16 cellular contexts compared by ENCODE assay signal in the genomic region with DNA sequence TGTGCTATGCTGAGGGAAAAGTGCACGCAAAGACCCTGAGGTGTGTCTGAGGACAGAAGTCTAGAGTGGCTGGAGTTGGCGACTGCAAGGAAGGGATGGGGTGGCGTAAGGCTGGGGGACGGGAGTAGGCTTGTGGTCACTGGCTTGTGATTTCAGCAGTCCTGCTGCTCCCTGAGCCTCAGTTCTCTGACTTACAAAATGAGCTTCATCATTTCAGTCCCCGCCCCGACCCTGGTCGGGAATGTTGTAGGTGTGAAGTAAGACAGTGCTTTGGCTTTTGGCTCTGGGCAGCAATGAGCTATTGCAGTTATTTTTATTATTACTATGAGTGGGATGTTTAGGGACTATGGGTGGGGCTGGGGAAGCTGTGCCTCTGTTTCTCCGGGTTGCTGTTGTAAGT. TPM values are rescaled to one million over a fixed set of nuclear protein-coding genes. Genes with fewer than 3 reads are reported as not detected.
A peak's percentile ranks its signal among the peaks of the same experiment; 100 is the strongest.
DNase-seq lines count a peak whose midpoint lies in the region; ATAC-seq and FAIRE-seq lines count a peak whose summit lies in the region.
"Had no signal": no experiment of that assay in that cellular context is flagged by ENCODE, and none has a peak within 500 bp of the region (broad histone marks: within the 10 kb centered on the region; RNA-seq: fewer than 3 reads in every experiment).

No MANE protein-coding gene starts in this region.

- no peak overlapping the region for H3K18ac ChIP-seq in mesenchymal stem cell (ENCODE audit: low read depth in 1 of 2, low read length in 2 of 2)

- no peak overlapping the region for H3K4me3 ChIP-seq in mesenchymal stem cell (ENCODE audit: insufficient read depth in 1 of 2, low read depth in 1 of 2, low read length in 2 of 2)
- no peak overlapping the region for H3K4me3 ChIP-seq in skin epidermis
- H3K4me3 ChIP-seq: coronary artery had no signal

- FAIRE-seq in HTR-8/SVneo (lab: Jason Lieb, UNC) = peak; percentile 51
- FAIRE-seq: GM12892 had no signal

- no peak overlapping the region for H3K23ac ChIP-seq in mesenchymal stem cell (ENCODE audit: low read length in 2 of 2)

- peaks cover 0 to 49% of the 10 kb centered on the region in 2 experiments for H3K36me3 ChIP-seq in mesenchymal stem cell (ENCODE audit: control insufficient read depth in 1 of 2, insufficient read depth in 2 of 2, low read depth in 1 of 2, low read length in 2 of 2)

- H2BK12ac ChIP-seq in mesenchymal stem cell (ENCODE audit: low read length in 2 of 2) = no peak overlapping the region

- peak overlapping the region; percentile 11 for H3K9ac ChIP-seq in mesenchymal stem cell (ENCODE audit: low read length)

- no peak overlapping the region for H2BK5ac ChIP-seq in mesenchymal stem cell (ENCODE audit: low read depth, low read length, poor library complexity, severe bottlenecking)

- peaks cover 23% of the 10 kb centered on the region for H3K79me1 ChIP-seq in mesenchymal stem cell (replicated peaks; ENCODE audit: low read length, poor library complexity, severe bottlenecking)

- no peak for ATAC-seq in GM21723 (IDR thresholded peaks at IDR 0.05; ENCODE audit: unreplicated experiment)

- H3K27me3 ChIP-seq in mesenchymal stem cell (ENCODE audit: control insufficient read depth in 1 of 2, insufficient read depth in 1 of 2, low read length in 2 of 2) = no peaks in the 10 kb centered on the region

- H3K14ac ChIP-seq in mesenchymal stem cell (ENCODE audit: low read length in 2 of 2) = no peak overlapping the region

- H3K4ac ChIP-seq in mesenchymal stem cell (ENCODE audit: low read depth in 1 of 2, low read length in 2 of 2) = no peak overlapping the region

- H4K8ac ChIP-seq in mesenchymal stem cell (ENCODE audit: low read length) = no peak overlapping the region

- no peak overlapping the region for H3K4me2 ChIP-seq in mesenchymal stem cell (ENCODE audit: low read length, poor library complexity, severe bottlenecking)

- peak overlapping the region; percentile 75 for H3K27ac ChIP-seq in cingulate gyrus (ENCODE audit: low read depth, low read length)
- H3K27ac ChIP-seq in mesenchymal stem cell (ENCODE audit: low read length, poor library complexity, severe bottlenecking) = no peak overlapping the region
- peak overlapping the region in 13 of 21 experiments; percentile 3 to 76 (median 30) for H3K27ac ChIP-seq in skin epidermis

- no peak overlapping the region for H2AFZ ChIP-seq in mesenchymal stem cell (ENCODE audit: low read depth, low read length)

- no peak for DNase-seq in HTR-8/SVneo (ENCODE audit: insufficient read length, low spot score)
- DNase-seq in mesenchymal stem cell = no peak
- DNase-seq in dedifferentiated amniotic fluid mesenchymal stem cell (ENCODE audit: extremely low spot score) = no peak
- no peak for DNase-seq in 8988T
- no peak for DNase-seq in retina
- DNase-seq: activated CD8-positive, alpha-beta memory T cell treated with anti-CD3 and anti-CD28 coated beads, Interleukin-2, amount 50 U/mL, for 48 hours; activated naive CD8-positive, alpha-beta T cell treated with anti-CD3 and anti-CD28 coated beads for 36 hours; islet precursor cell; NCI-H2107; NK-92 treated with Interleukin-12 subunit alpha and Interleukin-12 subunit beta, amount 100 ng/mL, for 24 hours; stimulated activated CD8-positive, alpha-beta memory T cell treated with anti-CD3 and anti-CD28 coated beads, Interleukin-4, amount 100 ng/mL, for 48 hours had no signal

- H2BK15ac ChIP-seq in mesenchymal stem cell (ENCODE audit: low read depth, poor library complexity, severe bottlenecking) = no peak overlapping the region

- 82% methylated on average over 7 of the region's 8 CpGs for WGBS in mesenchymal stem cell

- H2AK5ac ChIP-seq in mesenchymal stem cell (ENCODE audit: low read length, severe bottlenecking) = no peak overlapping the region

- H4K91ac ChIP-seq in mesenchymal stem cell (ENCODE audit: low read length) = no peak overlapping the region

- H3K4me1 ChIP-seq in mesenchymal stem cell (ENCODE audit: control insufficient read depth, insufficient read depth, low read depth, low read length) = peaks cover 45% of the 10 kb centered on the region

- H3K9me3 ChIP-seq in mesenchymal stem cell (ENCODE audit: control insufficient read depth, low read length) = no peaks in the 10 kb centered on the region

- no peak overlapping the region for H2BK120ac ChIP-seq in mesenchymal stem cell (ENCODE audit: low read depth, low read length)

RNA-seq across cellular contexts. Expression of gene ADGRG1, which starts 8.6 kb away (rescaled TPM):
- polyA plus RNA-seq in mesenchymal stem cell (2013, experiment 1 of 2) = 4.0 TPM
- 4.4 TPM for polyA plus RNA-seq in mesenchymal stem cell (2013, experiment 2 of 2)

RNA-seq across cellular contexts. Expression of gene ADGRG3, which starts 31.1 kb away (rescaled TPM):
- not detected for polyA plus RNA-seq in mesenchymal stem cell (2013, experiment 1 of 2)
- not detected for polyA plus RNA-seq in mesenchymal stem cell (2013, experiment 2 of 2)

RNA-seq across cellular contexts. Expression of gene DRC7, which starts 57.6 kb away (rescaled TPM):
- not detected for polyA plus RNA-seq in mesenchymal stem cell (2013, experiment 1 of 2)
- not detected for polyA plus RNA-seq in mesenchymal stem cell (2013, experiment 2 of 2)
